ENCODE assay signal across 1 cellular context in the genomic region with DNA sequence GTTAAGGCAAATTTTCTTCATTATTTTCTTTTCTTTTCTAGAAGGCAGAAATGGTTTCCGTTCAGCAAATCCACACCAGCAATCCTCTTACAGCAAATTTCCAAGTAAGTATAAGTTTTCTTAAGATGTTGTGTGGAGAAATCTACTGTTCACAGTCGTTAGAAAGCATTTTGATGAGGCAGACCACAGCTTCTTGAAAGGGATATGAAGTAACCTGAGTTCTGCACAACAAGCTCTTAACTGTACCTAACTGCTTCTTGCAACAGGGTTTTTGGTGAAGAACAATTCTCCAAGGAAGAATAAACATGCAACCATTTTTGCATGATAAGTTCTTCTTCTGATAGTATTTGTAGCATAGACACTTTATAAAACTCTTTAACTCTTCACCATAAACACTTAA.
TF ChIP-seq lines count a peak whose summit lies in the region.

No MANE protein-coding gene starts in this region.

TF ChIP-seq in K562, 482 proteins besides CTCF, POLR2A, EP300 and RAD21 (continued from another document):
- TF ChIP-seq, protein P1, sequence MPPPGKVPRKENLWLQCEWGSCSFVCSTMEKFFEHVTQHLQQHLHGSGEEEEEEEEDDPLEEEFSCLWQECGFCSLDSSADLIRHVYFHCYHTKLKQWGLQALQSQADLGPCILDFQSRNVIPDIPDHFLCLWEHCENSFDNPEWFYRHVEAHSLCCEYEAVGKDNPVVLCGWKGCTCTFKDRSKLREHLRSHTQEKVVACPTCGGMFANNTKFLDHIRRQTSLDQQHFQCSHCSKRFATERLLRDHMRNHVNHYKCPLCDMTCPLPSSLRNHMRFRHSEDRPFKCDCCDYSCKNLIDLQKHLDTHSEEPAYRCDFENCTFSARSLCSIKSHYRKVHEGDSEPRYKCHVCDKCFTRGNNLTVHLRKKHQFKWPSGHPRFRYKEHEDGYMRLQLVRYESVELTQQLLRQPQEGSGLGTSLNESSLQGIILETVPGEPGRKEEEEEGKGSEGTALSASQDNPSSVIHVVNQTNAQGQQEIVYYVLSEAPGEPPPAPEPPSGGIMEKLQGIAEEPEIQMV (tag; conservative IDR thresholded peaks at IDR 0.05; ENCODE audit: low read depth): no peak
- TF ChIP-seq NUFIP1 (IDR thresholded peaks at IDR 0.05; ENCODE audit: partially characterized antibody) (no peak), MAFG (tag; conservative IDR thresholded peaks at IDR 0.05) (no peak), KDM5B (IDR thresholded peaks at IDR 0.05; ENCODE audit: insufficient replicate concordance, low read depth, low read length) (no peak), TCF7L2 (IDR thresholded peaks at IDR 0.05; ENCODE audit: low read depth, low read length) (no peak), MAZ (CRISPR knock-in tag; conservative IDR thresholded peaks at IDR 0.05 in 1 of 2, IDR thresholded peaks at IDR 0.05 in 1 of 2) (0 out of 4 replicates have a peak, but pooled peaks of 1 of the 2 experiments have one; percentile 12), PTBP1 (IDR thresholded peaks at IDR 0.05; ENCODE audit: low read depth, low read length) (no peak)
